ENCODE assay signal across 25 cellular contexts in the genomic region with DNA sequence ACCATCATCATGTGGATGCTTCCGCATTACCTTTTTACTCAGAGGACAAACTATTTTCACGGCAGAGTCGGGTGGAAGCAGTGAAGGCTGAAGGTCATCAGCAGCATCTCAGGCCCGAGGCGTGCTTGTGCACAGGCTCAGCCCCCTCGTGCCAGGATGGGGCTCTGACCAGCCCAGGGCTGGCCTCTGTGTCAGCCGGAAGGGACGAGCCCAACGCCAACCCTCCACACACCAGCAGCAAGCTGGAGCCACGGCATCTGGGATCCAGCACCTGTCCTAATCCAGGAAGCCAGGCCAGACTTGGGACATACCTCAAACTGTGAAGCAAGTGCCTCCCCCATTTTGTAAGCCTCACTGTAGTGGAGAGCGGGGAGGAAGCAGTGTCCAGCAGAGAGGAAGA.
"Had no signal": no experiment of that assay in that cellular context is flagged by ENCODE, and none has a peak within 500 bp of the region (broad histone marks: within the 10 kb centered on the region; RNA-seq: fewer than 3 reads in every experiment).

No MANE protein-coding gene starts in this region.

- H3K9me3 Mint-ChIP-seq: nephron progenitor cell had no signal

- H3K4me3 Mint-ChIP-seq: activated naive CD8-positive, alpha-beta T cell treated with anti-CD3 and anti-CD28 coated beads, Interleukin-2, amount 10 ng/mL, durations not matched to agents 7 days and 5 days; nephron progenitor cell had no signal

- DNase-seq: activated CD4-positive, alpha-beta T cell treated with anti-CD3 and anti-CD28 coated beads for 1 hour; activated CD4-positive, alpha-beta T cell treated with anti-CD3 and anti-CD28 coated beads, Interleukin-2, amount 50 U/mL, for 1 hour; activated naive CD4-positive, alpha-beta T cell treated with Interleukin-2 at 50 U/mL for 16 hours; activated naive CD8-positive, alpha-beta T cell treated with anti-CD3 and anti-CD28 coated beads, Interleukin-2, amount 10 ng/mL, durations not matched to agents 7 days and 5 days; activated T-cell treated with anti-CD3 and anti-CD28 coated beads, Interleukin-2, amount 50 U/mL, for 48 hours; amniotic stem cell; cerebellar nuclear complex; head of caudate nucleus; mesendoderm; mucosa of descending colon; nephron progenitor cell; occipital lobe; small intestine; stimulated activated CD4-positive, alpha-beta T cell treated with anti-CD3 and anti-CD28 coated beads, Interleukin-15, amount 100 ng/mL, for 24 hours; stimulated activated naive CD4-positive, alpha-beta T cell; T-helper 1 cell; testis; trophoblast cell; WERI-Rb-1 had no signal

- H3K27ac Mint-ChIP-seq: activated naive CD8-positive, alpha-beta T cell treated with anti-CD3 and anti-CD28 coated beads, Interleukin-2, amount 10 ng/mL, durations not matched to agents 7 days and 5 days; nephron progenitor cell had no signal

- H3K4me1 ChIP-seq: breast epithelium, gastroesophageal sphincter, lower lobe of right lung, testis had no signal

- ATAC-seq: gastroesophageal sphincter, lower lobe of right lung, mucosa of descending colon, sciatic nerve had no signal

- H3K27me3 ChIP-seq: breast epithelium, gastroesophageal sphincter, testis had no signal

- H3K27ac ChIP-seq: breast epithelium, coronary artery, epithelial cell of prostate, gastroesophageal sphincter, lower lobe of right lung, testis, WERI-Rb-1 had no signal

- H3K27me3 Mint-ChIP-seq: activated naive CD8-positive, alpha-beta T cell treated with anti-CD3 and anti-CD28 coated beads, Interleukin-2, amount 10 ng/mL, durations not matched to agents 7 days and 5 days had no signal

- H3K9me3 ChIP-seq: breast epithelium, gastroesophageal sphincter, lower lobe of right lung, mucosa of descending colon, testis had no signal

- H3K4me3 ChIP-seq: breast epithelium, coronary artery, gastroesophageal sphincter, lower lobe of right lung, mucosa of descending colon, testis had no signal
